ENCODE assay signal across 1 cellular context in the genomic region with DNA sequence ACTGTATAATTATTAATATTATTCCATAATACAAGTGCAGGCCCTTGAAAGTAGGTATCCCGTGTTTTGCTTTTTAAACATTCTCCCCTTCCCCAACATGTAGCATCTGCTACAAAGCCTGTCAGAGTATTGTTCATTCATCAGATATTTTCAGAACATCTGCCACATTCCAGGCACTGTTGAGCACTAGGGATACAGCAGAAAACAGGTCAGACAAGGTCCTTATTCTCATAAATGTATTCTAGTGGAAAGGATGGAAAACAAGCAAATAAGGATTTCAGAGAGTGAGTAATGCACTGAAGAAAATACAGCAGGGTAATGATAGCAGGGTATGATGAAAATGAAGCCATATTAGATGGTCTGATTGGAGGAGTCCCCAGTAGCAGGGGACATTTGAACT.
TF ChIP-seq lines count a peak whose summit lies in the region.

No MANE protein-coding gene starts in this region.

TF ChIP-seq in GM23338, 12 proteins besides CTCF, POLR2A, EP300 and RAD21:
- TF ChIP-seq NANOG (IDR thresholded peaks at IDR 0.05; ENCODE audit: borderline replicate concordance), result no peak
- TF ChIP-seq JUNB (IDR thresholded peaks at IDR 0.05; ENCODE audit: unreplicated experiment), result no peak
- TF ChIP-seq CREB1 (CRISPR knock-in tag; IDR thresholded peaks at IDR 0.05; ENCODE audit: low read depth), result no peak
- TF ChIP-seq ZNF331 (CRISPR knock-in tag; IDR thresholded peaks at IDR 0.05; ENCODE audit: low read depth), result no peak
- TF ChIP-seq, protein P1, sequence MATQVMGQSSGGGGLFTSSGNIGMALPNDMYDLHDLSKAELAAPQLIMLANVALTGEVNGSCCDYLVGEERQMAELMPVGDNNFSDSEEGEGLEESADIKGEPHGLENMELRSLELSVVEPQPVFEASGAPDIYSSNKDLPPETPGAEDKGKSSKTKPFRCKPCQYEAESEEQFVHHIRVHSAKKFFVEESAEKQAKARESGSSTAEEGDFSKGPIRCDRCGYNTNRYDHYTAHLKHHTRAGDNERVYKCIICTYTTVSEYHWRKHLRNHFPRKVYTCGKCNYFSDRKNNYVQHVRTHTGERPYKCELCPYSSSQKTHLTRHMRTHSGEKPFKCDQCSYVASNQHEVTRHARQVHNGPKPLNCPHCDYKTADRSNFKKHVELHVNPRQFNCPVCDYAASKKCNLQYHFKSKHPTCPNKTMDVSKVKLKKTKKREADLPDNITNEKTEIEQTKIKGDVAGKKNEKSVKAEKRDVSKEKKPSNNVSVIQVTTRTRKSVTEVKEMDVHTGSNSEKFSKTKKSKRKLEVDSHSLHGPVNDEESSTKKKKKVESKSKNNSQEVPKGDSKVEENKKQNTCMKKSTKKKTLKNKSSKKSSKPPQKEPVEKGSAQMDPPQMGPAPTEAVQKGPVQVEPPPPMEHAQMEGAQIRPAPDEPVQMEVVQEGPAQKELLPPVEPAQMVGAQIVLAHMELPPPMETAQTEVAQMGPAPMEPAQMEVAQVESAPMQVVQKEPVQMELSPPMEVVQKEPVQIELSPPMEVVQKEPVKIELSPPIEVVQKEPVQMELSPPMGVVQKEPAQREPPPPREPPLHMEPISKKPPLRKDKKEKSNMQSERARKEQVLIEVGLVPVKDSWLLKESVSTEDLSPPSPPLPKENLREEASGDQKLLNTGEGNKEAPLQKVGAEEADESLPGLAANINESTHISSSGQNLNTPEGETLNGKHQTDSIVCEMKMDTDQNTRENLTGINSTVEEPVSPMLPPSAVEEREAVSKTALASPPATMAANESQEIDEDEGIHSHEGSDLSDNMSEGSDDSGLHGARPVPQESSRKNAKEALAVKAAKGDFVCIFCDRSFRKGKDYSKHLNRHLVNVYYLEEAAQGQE (IDR thresholded peaks at IDR 0.05; ENCODE audit: unreplicated experiment), result no peak
- TF ChIP-seq, protein P2, sequence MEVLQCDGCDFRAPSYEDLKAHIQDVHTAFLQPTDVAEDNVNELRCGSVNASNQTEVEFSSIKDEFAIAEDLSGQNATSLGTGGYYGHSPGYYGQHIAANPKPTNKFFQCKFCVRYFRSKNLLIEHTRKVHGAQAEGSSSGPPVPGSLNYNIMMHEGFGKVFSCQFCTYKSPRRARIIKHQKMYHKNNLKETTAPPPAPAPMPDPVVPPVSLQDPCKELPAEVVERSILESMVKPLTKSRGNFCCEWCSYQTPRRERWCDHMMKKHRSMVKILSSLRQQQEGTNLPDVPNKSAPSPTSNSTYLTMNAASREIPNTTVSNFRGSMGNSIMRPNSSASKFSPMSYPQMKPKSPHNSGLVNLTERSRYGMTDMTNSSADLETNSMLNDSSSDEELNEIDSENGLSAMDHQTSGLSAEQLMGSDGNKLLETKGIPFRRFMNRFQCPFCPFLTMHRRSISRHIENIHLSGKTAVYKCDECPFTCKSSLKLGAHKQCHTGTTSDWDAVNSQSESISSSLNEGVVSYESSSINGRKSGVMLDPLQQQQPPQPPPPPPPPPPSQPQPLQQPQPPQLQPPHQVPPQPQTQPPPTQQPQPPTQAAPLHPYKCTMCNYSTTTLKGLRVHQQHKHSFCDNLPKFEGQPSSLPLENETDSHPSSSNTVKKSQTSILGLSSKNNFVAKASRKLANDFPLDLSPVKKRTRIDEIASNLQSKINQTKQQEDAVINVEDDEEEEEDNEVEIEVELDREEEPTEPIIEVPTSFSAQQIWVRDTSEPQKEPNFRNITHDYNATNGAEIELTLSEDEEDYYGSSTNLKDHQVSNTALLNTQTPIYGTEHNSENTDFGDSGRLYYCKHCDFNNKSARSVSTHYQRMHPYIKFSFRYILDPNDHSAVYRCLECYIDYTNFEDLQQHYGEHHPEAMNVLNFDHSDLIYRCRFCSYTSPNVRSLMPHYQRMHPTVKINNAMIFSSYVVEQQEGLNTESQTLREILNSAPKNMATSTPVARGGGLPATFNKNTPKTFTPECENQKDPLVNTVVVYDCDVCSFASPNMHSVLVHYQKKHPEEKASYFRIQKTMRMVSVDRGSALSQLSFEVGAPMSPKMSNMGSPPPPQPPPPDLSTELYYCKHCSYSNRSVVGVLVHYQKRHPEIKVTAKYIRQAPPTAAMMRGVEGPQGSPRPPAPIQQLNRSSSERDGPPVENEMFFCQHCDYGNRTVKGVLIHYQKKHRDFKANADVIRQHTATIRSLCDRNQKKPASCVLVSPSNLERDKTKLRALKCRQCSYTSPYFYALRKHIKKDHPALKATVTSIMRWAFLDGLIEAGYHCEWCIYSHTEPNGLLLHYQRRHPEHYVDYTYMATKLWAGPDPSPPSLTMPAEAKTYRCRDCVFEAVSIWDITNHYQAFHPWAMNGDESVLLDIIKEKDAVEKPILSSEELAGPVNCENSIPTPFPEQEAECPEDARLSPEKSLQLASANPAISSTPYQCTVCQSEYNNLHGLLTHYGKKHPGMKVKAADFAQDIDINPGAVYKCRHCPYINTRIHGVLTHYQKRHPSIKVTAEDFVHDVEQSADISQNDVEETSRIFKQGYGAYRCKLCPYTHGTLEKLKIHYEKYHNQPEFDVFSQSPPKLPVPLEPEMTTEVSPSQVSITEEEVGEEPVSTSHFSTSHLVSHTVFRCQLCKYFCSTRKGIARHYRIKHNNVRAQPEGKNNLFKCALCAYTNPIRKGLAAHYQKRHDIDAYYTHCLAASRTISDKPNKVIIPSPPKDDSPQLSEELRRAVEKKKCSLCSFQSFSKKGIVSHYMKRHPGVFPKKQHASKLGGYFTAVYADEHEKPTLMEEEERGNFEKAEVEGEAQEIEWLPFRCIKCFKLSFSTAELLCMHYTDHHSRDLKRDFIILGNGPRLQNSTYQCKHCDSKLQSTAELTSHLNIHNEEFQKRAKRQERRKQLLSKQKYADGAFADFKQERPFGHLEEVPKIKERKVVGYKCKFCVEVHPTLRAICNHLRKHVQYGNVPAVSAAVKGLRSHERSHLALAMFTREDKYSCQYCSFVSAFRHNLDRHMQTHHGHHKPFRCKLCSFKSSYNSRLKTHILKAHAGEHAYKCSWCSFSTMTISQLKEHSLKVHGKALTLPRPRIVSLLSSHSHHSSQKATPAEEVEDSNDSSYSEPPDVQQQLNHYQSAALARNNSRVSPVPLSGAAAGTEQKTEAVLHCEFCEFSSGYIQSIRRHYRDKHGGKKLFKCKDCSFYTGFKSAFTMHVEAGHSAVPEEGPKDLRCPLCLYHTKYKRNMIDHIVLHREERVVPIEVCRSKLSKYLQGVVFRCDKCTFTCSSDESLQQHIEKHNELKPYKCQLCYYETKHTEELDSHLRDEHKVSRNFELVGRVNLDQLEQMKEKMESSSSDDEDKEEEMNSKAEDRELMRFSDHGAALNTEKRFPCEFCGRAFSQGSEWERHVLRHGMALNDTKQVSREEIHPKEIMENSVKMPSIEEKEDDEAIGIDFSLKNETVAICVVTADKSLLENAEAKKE (CRISPR knock-in tag; IDR thresholded peaks at IDR 0.05), result no peak
- TF ChIP-seq, protein P3, sequence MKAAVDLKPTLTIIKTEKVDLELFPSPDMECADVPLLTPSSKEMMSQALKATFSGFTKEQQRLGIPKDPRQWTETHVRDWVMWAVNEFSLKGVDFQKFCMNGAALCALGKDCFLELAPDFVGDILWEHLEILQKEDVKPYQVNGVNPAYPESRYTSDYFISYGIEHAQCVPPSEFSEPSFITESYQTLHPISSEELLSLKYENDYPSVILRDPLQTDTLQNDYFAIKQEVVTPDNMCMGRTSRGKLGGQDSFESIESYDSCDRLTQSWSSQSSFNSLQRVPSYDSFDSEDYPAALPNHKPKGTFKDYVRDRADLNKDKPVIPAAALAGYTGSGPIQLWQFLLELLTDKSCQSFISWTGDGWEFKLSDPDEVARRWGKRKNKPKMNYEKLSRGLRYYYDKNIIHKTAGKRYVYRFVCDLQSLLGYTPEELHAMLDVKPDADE (IDR thresholded peaks at IDR 0.05), result no peak
- no peak for TF ChIP-seq ZNF114 (CRISPR knock-in tag; IDR thresholded peaks at IDR 0.05)
- no peak for TF ChIP-seq POLR2AphosphoS5 (IDR thresholded peaks at IDR 0.05; ENCODE audit: low read depth)
- no peak for TF ChIP-seq STAT1 (IDR thresholded peaks at IDR 0.05; ENCODE audit: unreplicated experiment)
- no peak for TF ChIP-seq EZH2 (IDR thresholded peaks at IDR 0.05; ENCODE audit: low read depth, unreplicated experiment)
- TF ChIP-seq EZH2phosphoT487 (IDR thresholded peaks at IDR 0.05; ENCODE audit: unreplicated experiment), result no peak
